Comparison of ENCODE assay signal across 8 cellular contexts in genomic region chr5:38556599-38557308, GRCh38. TPM values are rescaled to one million over a fixed set of nuclear protein-coding genes. Genes with fewer than 3 reads are reported as not detected.
DNase-seq lines count a peak whose midpoint lies in the region; ATAC-seq, FAIRE-seq and TF ChIP-seq lines count a peak whose summit lies in the region.

TSS of gene LIFR (minus strand) at chr5:38556646. CDS start at chr5:38530647, 25,999 bp downstream.

- FAIRE-seq in D721Med (lab: Jason Lieb, UNC) = no peak

- peaks cover 65% of the 10 kb centered on the region for H3K27me3 Mint-ChIP-seq in activated CD4-positive, alpha-beta memory T cell treated with anti-CD3 and anti-CD28 coated beads, Interleukin-2, amount 10 ng/mL, durations not matched to agents 7 days and 5 days

- CTCF ChIA-PET in activated CD4-positive, alpha-beta memory T cell treated with anti-CD3 and anti-CD28 coated beads, Interleukin-2, amount 10 ng/mL, durations not matched to agents 7 days and 5 days (lab: Charles Lee) = interaction anchor here (1.4 kb wide), 1 partner anchor 115 kb away, joined by 9 read pairs; no protein-coding TSS in a partner anchor

- H3K9me3 ChIP-seq in left lung = no peaks in the 10 kb centered on the region

- intact Hi-C loops in left lung (cut with DNase I) = no loop called here

- H3K27ac Mint-ChIP-seq in activated CD4-positive, alpha-beta memory T cell treated with anti-CD3 and anti-CD28 coated beads, Interleukin-2, amount 10 ng/mL, durations not matched to agents 7 days and 5 days = no peak within 1 kb of the TSS

- H3K36me3 ChIP-seq in H7 (replicated peaks; ENCODE audit: control insufficient read depth, insufficient read depth, low read length) = no peaks in the 10 kb centered on the region
- H3K36me3 ChIP-seq in left lung = no peaks in the 10 kb centered on the region

- H3K36me3 Mint-ChIP-seq in activated CD4-positive, alpha-beta memory T cell treated with anti-CD3 and anti-CD28 coated beads, Interleukin-2, amount 10 ng/mL, durations not matched to agents 7 days and 5 days (ENCODE audit: low read depth) = peaks cover 3% of the 10 kb centered on the region

- H3K4me1 ChIP-seq in left lung = peaks cover 6 to 26% of the 10 kb centered on the region in 2 donors

- peaks cover 10% of the 10 kb centered on the region for H3K4me1 Mint-ChIP-seq in activated CD4-positive, alpha-beta memory T cell treated with anti-CD3 and anti-CD28 coated beads, Interleukin-2, amount 10 ng/mL, durations not matched to agents 7 days and 5 days

- no peaks in the 10 kb centered on the region for H3K9me3 Mint-ChIP-seq in activated CD4-positive, alpha-beta memory T cell treated with anti-CD3 and anti-CD28 coated beads, Interleukin-2, amount 10 ng/mL, durations not matched to agents 7 days and 5 days

- DNase-seq in D721Med (ENCODE audit: insufficient read length, low spot score) (peak; percentile 36), H7 (peak; percentile 94), NCI-H2107 treated with DMSO at 0.1 percent for 48 hours (lab: John Stamatoyannopoulos, UW; ENCODE audit: unreplicated experiment) (peak; percentile 73), ecto neural progenitor cell (ENCODE audit: low spot score) (peak; percentile 89), left lung (peak; percentile 76 to 90), NOMO-1 treated with DMSO at 0.1 percent for 48 hours (lab: John Stamatoyannopoulos, UW; ENCODE audit: unreplicated experiment) (no peak)
- peak; percentile 65 for DNase-seq in activated CD4-positive, alpha-beta memory T cell treated with anti-CD3 and anti-CD28 coated beads, Interleukin-2, amount 10 ng/mL, durations not matched to agents 7 days and 5 days
- peak; percentile 30 to 42 for DNase-seq in stimulated activated CD4-positive, alpha-beta T cell treated with anti-CD3 and anti-CD28 coated beads, Interleukin-1b, Interleukin-23, amount 100 ng/mL, for 4 hours (ENCODE audit: low read depth in 2 of 2)

- peak within 1 kb of the TSS; percentile 91 to 96 for H3K27ac ChIP-seq in left lung

- H3K4me3 Mint-ChIP-seq in activated CD4-positive, alpha-beta memory T cell treated with anti-CD3 and anti-CD28 coated beads, Interleukin-2, amount 10 ng/mL, durations not matched to agents 7 days and 5 days = peak within 1 kb of the TSS; percentile 73

- POLR2A ChIA-PET in activated CD4-positive, alpha-beta memory T cell treated with anti-CD3 and anti-CD28 coated beads, Interleukin-2, amount 10 ng/mL, durations not matched to agents 7 days and 5 days (lab: Charles Lee) = no interaction called here

- H3K27me3 ChIP-seq in H7 (ENCODE audit: control insufficient read depth, insufficient read depth, low read length) (peaks cover 3% of the 10 kb centered on the region), left lung (peaks cover 0 to 56% of the 10 kb centered on the region in 2 donors)

- ATAC-seq in left lung = peak; percentile 84

- peak within 1 kb of the TSS; percentile 90 for H3K4me3 ChIP-seq in H7 (ENCODE audit: insufficient read depth, low read depth, low read length)
- peak within 1 kb of the TSS; percentile 58 to 62 for H3K4me3 ChIP-seq in left lung

- TF ChIP-seq CTCF in D721Med (IDR thresholded peaks at IDR 0.05; ENCODE audit: insufficient read depth, missing control alignments) = no peak
- TF ChIP-seq CTCF in left lung (IDR thresholded peaks at IDR 0.05) = no peak

RNA-seq across cellular contexts. Expression of gene LIFR, which starts in this region (rescaled TPM):
- total RNA-seq in H7 (2014; rRNA removed; shearing (Covaris generic)) = 10.5 and 11.8 TPM in 2 replicates
- under 1 TPM; 0.05 to 0.18 TPM for total RNA-seq in activated CD4-positive, alpha-beta memory T cell treated with anti-CD3 and anti-CD28 coated beads, Interleukin-2, amount 10 ng/mL, durations not matched to agents 7 days and 5 days
- total RNA-seq in left lung = 10 to 100 TPM; 52.6 to 76.2 TPM

Comparison
In these comparisons a context has a peak if more than half of its experiments do, and no peak if none do; other contexts are left out.
1. Peak in DNase-seq in activated CD4-positive, alpha-beta memory T cell treated with anti-CD3 and anti-CD28 coated beads, Interleukin-2, amount 10 ng/mL, durations not matched to agents 7 days and 5 days; RNA of the gene not detected or under 1 TPM.